In the genomic region with DNA sequence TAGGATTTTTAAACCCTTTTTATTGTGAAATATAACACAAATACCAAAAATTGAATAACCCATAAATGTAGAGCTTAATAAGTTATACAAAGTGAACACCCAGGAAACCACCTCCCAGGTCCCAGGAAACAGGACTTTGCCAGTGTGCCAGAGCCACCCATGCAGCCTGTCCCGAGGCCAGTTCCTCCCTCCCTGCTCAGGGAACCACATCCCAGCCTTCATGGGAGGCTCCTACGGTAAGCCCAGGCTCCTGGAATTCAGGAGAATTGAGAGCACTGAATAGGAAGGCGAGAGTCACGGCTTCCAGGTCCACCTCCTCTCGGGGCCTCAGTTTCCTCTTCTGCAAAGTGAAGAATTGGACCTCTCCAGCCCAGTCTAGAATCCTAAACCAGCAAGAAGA, we compare ENCODE assay signal across 18 cellular contexts.
DNase-seq lines count a peak whose midpoint lies in the region; ATAC-seq and TF ChIP-seq lines count a peak whose summit lies in the region.
"Had no signal": no experiment of that assay in that cellular context is flagged by ENCODE, and none has a peak within 500 bp of the region (broad histone marks: within the 10 kb centered on the region; RNA-seq: fewer than 3 reads in every experiment).

No MANE protein-coding gene starts in this region.

- H3K9me3 Mint-ChIP-seq in CD14-positive monocyte (no peaks in the 10 kb centered on the region), H9 (no peaks in the 10 kb centered on the region), neural progenitor cell (peaks cover 1% of the 10 kb centered on the region)
- H3K9me3 Mint-ChIP-seq: CD4-positive, alpha-beta T cell; CD8-positive, alpha-beta T cell had no signal

- H2AFZ ChIP-seq in H9 (ENCODE audit: low read length) (no peak overlapping the region), neural progenitor cell (replicated peaks) (no peak overlapping the region)

- no peak overlapping the region for H3K23ac ChIP-seq in H9 (ENCODE audit: insufficient read length, low read depth, low read length)

- H3K4me3 ChIP-seq in neural progenitor cell = no peak overlapping the region
- H3K4me3 ChIP-seq in spleen = no peak overlapping the region
- H3K4me3 ChIP-seq: BLaER1 had no signal

- no peak overlapping the region for H4K5ac ChIP-seq in H9 (ENCODE audit: insufficient read length, low read depth, low read length)

- no peak overlapping the region for H3K18ac ChIP-seq in H9 (ENCODE audit: insufficient read length, low read depth, low read length)

- no peak overlapping the region for H3K14ac ChIP-seq in H9 (ENCODE audit: insufficient read depth, low read length)

- no peak overlapping the region for H2AK5ac ChIP-seq in H9 (ENCODE audit: insufficient read length, low read length)

- DNase-seq in CD14-positive monocyte (ENCODE audit: low spot score) = peak; percentile 25
- peak; percentile 20 for DNase-seq in H9
- DNase-seq in neural progenitor cell (ENCODE audit: low spot score) = no peak
- DNase-seq in spleen = peak; percentile 23
- no peak for DNase-seq in NCI-H345 treated with DMSO at 0.1 percent for 48 hours (lab: John Stamatoyannopoulos, UW; ENCODE audit: unreplicated experiment)
- DNase-seq in T-helper 9 cell = no peak
- DNase-seq: 8988T; ACHN; BE2C; C1 segment of cervical spinal cord; Calu3; CD4-positive, alpha-beta T cell; CD8-positive, alpha-beta T cell; DMS79 treated with DMSO at 0.1 percent for 48 hours; GF-D8 had no signal

- H3K27me3 ChIP-seq in H9 (ENCODE audit: insufficient read depth, low read length) (no peaks in the 10 kb centered on the region), neural progenitor cell (no peaks in the 10 kb centered on the region), spleen (replicated peaks in 1 of 7) (peaks cover 0 to 49% (median 4%) of the 10 kb centered on the region in 7 donors)
- H3K27me3 ChIP-seq: BE2C, BLaER1 had no signal

- H3K27ac Mint-ChIP-seq in CD14-positive monocyte (no peak overlapping the region), H9 (peak overlapping the region in 1 of 3 experiments; percentile 38; a peak in 1 of 7 replicates), neural progenitor cell (peak overlapping the region; percentile 93)
- H3K27ac Mint-ChIP-seq: CD4-positive, alpha-beta T cell; CD8-positive, alpha-beta T cell had no signal

- no peak overlapping the region for H2BK20ac ChIP-seq in H9 (ENCODE audit: low read depth, low read length, poor library complexity, severe bottlenecking)

- H4K91ac ChIP-seq in H9 (ENCODE audit: insufficient read length, low read depth, low read length) = no peak overlapping the region

- no peak overlapping the region for H2BK120ac ChIP-seq in H9 (ENCODE audit: low read depth, low read length, poor library complexity, severe bottlenecking)

- ATAC-seq in HG02840 (IDR thresholded peaks at IDR 0.05; ENCODE audit: low FRiP score, unreplicated experiment) = no peak
- ATAC-seq: CD8-positive, alpha-beta T cell had no signal

- no peak overlapping the region for H3K9ac ChIP-seq in H9 (ENCODE audit: extremely low read depth, insufficient read length, low read length)
- H3K9ac ChIP-seq in neural progenitor cell = no peak overlapping the region
- H3K9ac ChIP-seq: BLaER1 had no signal

- H3K79me1 ChIP-seq in H9 (ENCODE audit: insufficient read depth, low read depth, low read length, poor library complexity, severe bottlenecking) = no peaks in the 10 kb centered on the region

- no peaks in the 10 kb centered on the region for H3K79me2 ChIP-seq in H9 (ENCODE audit: insufficient read depth, low read length)
- no peaks in the 10 kb centered on the region for H3K79me2 ChIP-seq in neural progenitor cell (ENCODE audit: low read depth)

- H3K36me3 ChIP-seq in neural progenitor cell = no peaks in the 10 kb centered on the region
- H3K36me3 ChIP-seq in spleen = no peaks in the 10 kb centered on the region
- H3K36me3 ChIP-seq: BE2C, BLaER1 had no signal

- H3K27me3 Mint-ChIP-seq in CD14-positive monocyte (ENCODE audit: low read depth in 3 of 3) = peaks cover 0 to 5% (median 0%) of the 10 kb centered on the region in 3 donors
- H3K27me3 Mint-ChIP-seq in H9 (ENCODE audit: low read depth) = peaks cover 7% of the 10 kb centered on the region
- H3K27me3 Mint-ChIP-seq in neural progenitor cell (ENCODE audit: insufficient read depth, low read depth) = peaks cover 14% of the 10 kb centered on the region

- H4K20me1 ChIP-seq in H9 (ENCODE audit: control insufficient read depth, insufficient read depth, insufficient read length) (no peaks in the 10 kb centered on the region), neural progenitor cell (ENCODE audit: low read depth) (no peaks in the 10 kb centered on the region)
- H4K20me1 ChIP-seq: BLaER1 had no signal

- H3K36me3 Mint-ChIP-seq in CD14-positive monocyte (no peaks in the 10 kb centered on the region), H9 (ENCODE audit: insufficient read depth in 1 of 3, low read depth in 3 of 3) (no peaks in the 10 kb centered on the region), neural progenitor cell (no peaks in the 10 kb centered on the region)
- H3K36me3 Mint-ChIP-seq: CD8-positive, alpha-beta T cell had no signal

- H3K9me3 ChIP-seq in H9 (ENCODE audit: control insufficient read depth, low read depth, low read length) (no peaks in the 10 kb centered on the region), neural progenitor cell (ENCODE audit: low read depth) (no peaks in the 10 kb centered on the region), spleen (no peaks in the 10 kb centered on the region)
- H3K9me3 ChIP-seq: BE2C, BLaER1, Caco-2 had no signal

- H3K4me2 ChIP-seq in H9 (ENCODE audit: insufficient read depth, insufficient read length, low read length) = no peak overlapping the region
- no peak overlapping the region for H3K4me2 ChIP-seq in neural progenitor cell
- H3K4me2 ChIP-seq: BLaER1 had no signal

- H3K4ac ChIP-seq in H9 (ENCODE audit: low read depth, low read length) = no peak overlapping the region

- H3K4me1 Mint-ChIP-seq in CD14-positive monocyte (no peaks in the 10 kb centered on the region), H9 (peaks cover 13 to 33% of the 10 kb centered on the region in 2 experiments), neural progenitor cell (peaks cover 63% of the 10 kb centered on the region)

- H2BK5ac ChIP-seq in H9 (ENCODE audit: insufficient read length, low read length) = no peak overlapping the region

- H3K56ac ChIP-seq in H9 (ENCODE audit: insufficient read length, low read depth, low read length) = no peak overlapping the region

- no CpG with 5 or more reads among the region's 5 CpGs for WGBS in H9 (ENCODE audit: extremely low coverage, insufficient read length, low lambda C conversion rate)
- WGBS in spleen, 5 donors = 63 to 82% (median 80%) methylated on average over 2 to 5 of the region's 5 CpGs

- TF ChIP-seq CTCF in CD14-positive monocyte (IDR thresholded peaks at IDR 0.05) (no peak), H9 (conservative IDR thresholded peaks at IDR 0.05) (no peak), neural progenitor cell (IDR thresholded peaks at IDR 0.05) (no peak), spleen (IDR thresholded peaks at IDR 0.05 in 8 of 11, conservative IDR thresholded peaks at IDR 0.05 in 3 of 11) (no peak)

- no peak overlapping the region for H4K8ac ChIP-seq in H9 (replicated peaks; ENCODE audit: insufficient read length, low read depth, low read length)

- H3K4me3 Mint-ChIP-seq in CD14-positive monocyte (no peak overlapping the region), H9 (no peak overlapping the region), neural progenitor cell (peak overlapping the region; percentile 15)
- H3K4me3 Mint-ChIP-seq: CD4-positive, alpha-beta T cell; CD8-positive, alpha-beta T cell had no signal

- no peak overlapping the region for H2BK15ac ChIP-seq in H9 (ENCODE audit: low read depth, low read length)

- H3F3A ChIP-seq in neural progenitor cell (ENCODE audit: low read depth) = no peaks in the 10 kb centered on the region

- no peak overlapping the region for H2BK12ac ChIP-seq in H9 (ENCODE audit: insufficient read length, low read depth, low read length)

- no peaks in the 10 kb centered on the region for H3K4me1 ChIP-seq in H9 (ENCODE audit: insufficient read depth, low read length)
- no peaks in the 10 kb centered on the region for H3K4me1 ChIP-seq in neural progenitor cell
- H3K4me1 ChIP-seq in spleen = no peaks in the 10 kb centered on the region
- H3K4me1 ChIP-seq: BLaER1, Caco-2 had no signal

- H3T11ph ChIP-seq in H9 (ENCODE audit: low read length) = no peak overlapping the region

- TF ChIP-seq POLR2A in spleen (IDR thresholded peaks at IDR 0.05) = no peak

- H3K27ac ChIP-seq in H9 (ENCODE audit: insufficient read length, low read depth, low read length) (no peak overlapping the region), neural progenitor cell (no peak overlapping the region), spleen (no peak overlapping the region)
- H3K27ac ChIP-seq: BLaER1 had no signal

- intact Hi-C loops in CD14-positive monocyte (cut with micrococcal nuclease) = no loop called here
- intact Hi-C loops in spleen (cut with DNase I; ENCODE audit: low total_unique reads) = no loop called here

- no peaks in the 10 kb centered on the region for H3K23me2 ChIP-seq in H9 (ENCODE audit: insufficient read length, low read depth, low read length, poor library complexity, severe bottlenecking)

Comparison
In these comparisons a context has a peak if more than half of its experiments do, and no peak if none do; other contexts are left out.
1. DNase-seq: peak in CD14-positive monocyte (single experiment), H9 (single experiment) and spleen (single experiment); none in neural progenitor cell (single experiment), NCI-H345 treated with DMSO at 0.1 percent for 48 hours (single experiment) and T-helper 9 cell (single experiment).